13 cellular contexts compared by ENCODE assay signal in the genomic region with DNA sequence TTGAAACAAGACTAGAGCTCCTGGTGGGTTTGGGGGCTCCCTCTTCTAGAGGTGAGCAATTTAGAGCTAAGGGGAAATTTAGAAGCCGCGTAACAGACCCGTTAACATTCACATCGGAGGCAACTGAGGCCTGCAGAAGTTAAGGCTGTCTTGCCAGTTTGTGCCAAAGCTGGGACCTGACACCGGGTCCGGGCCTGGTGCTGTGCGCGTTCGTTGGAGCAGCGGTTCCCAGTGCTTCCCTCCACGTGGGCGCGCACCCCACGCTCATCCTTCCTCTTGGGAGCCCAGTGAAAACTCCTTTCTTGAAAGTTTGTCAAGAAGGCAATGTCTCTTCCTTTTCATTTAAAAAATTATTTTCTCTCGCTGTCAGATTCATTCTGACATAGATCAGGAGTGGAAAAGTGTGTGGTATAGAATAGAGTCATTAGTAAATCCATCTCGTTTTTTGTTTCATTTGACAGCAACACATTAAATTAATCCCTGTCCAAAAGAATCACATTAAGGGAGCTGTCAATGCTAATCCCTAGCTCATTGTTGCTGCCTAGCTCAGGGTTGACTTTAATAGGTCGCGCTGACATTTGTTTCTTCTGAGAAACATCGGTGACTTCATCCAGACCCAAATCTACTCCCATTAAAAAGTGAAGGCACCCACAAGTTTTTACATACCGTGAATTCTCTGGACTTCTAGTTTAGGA. TPM values are rescaled to one million over a fixed set of nuclear protein-coding genes. Genes with fewer than 3 reads are reported as not detected.
DNase-seq lines count a peak whose midpoint lies in the region; ATAC-seq, FAIRE-seq and TF ChIP-seq lines count a peak whose summit lies in the region.
"Had no signal": no experiment of that assay in that cellular context is flagged by ENCODE, and none has a peak within 500 bp of the region (broad histone marks: within the 10 kb centered on the region; RNA-seq: fewer than 3 reads in every experiment).

No MANE protein-coding gene starts in this region.

- H3K9me3 ChIP-seq in K562 (replicated peaks; ENCODE audit: control insufficient read depth, insufficient read depth, low read depth, low read length) (no peaks in the 10 kb centered on the region), MM.1S (replicated peaks; ENCODE audit: insufficient read depth, low read length) (no peaks in the 10 kb centered on the region)
- H3K9me3 ChIP-seq: BE2C, sigmoid colon had no signal

- peaks cover 2 to 16% of the 10 kb centered on the region in 2 experiments; a peak in 2 of 5 replicates for H3K4me1 ChIP-seq in K562 (replicated peaks in 1 of 2; ENCODE audit: control insufficient read depth in 2 of 2, insufficient read depth in 2 of 2, low read length in 2 of 2)
- H3K4me1 ChIP-seq in MM.1S (ENCODE audit: low read length) = no peaks in the 10 kb centered on the region
- H3K4me1 ChIP-seq: BE2C had no signal

- H3K27ac Mint-ChIP-seq in naive thymus-derived CD8-positive, alpha-beta T cell = no peak overlapping the region

- H3K9me1 ChIP-seq in K562 (ENCODE audit: control insufficient read depth, insufficient read depth, low read length) = no peaks in the 10 kb centered on the region

- in situ Hi-C loops in K562 (cut with MboI) = no loop called here

- H3K4me2 ChIP-seq in K562 (ENCODE audit: insufficient read depth, low read length) (no peak overlapping the region), MM.1S (ENCODE audit: low read depth, low read length) (no peak overlapping the region)

- no TSS peak for BruUV-seq in K562 (replicated peaks; lab: Mats Ljungman, UMichigan)

- H3K9me3 Mint-ChIP-seq in naive thymus-derived CD8-positive, alpha-beta T cell = no peaks in the 10 kb centered on the region

- CTCF ChIA-PET in K562 (lab: Yijun Ruan, JAX; ENCODE audit: low intra/inter-chr PET ratio) = no interaction called here

- no peaks in the 10 kb centered on the region for H3K9me2 ChIP-seq in MM.1S (replicated peaks; ENCODE audit: insufficient read depth, low read length)

- FAIRE-seq in K562 (lab: Jason Lieb, UNC) = no peak
- FAIRE-seq: HepG2, islet of Langerhans had no signal

- H3F3A ChIP-seq in MM.1S (ENCODE audit: insufficient read depth, low read length) = no peaks in the 10 kb centered on the region

- 0 out of 2 replicates have a peak overlapping the region, but pooled peaks have one; percentile 88 for H2AFZ ChIP-seq in K562 (ENCODE audit: low read depth, low read length)
- no peak overlapping the region for H2AFZ ChIP-seq in MM.1S (ENCODE audit: low read length)

- POLR2A ChIA-PET in K562 (lab: Yijun Ruan, JAX) = no interaction called here
- POLR2A ChIA-PET in naive thymus-derived CD8-positive, alpha-beta T cell (lab: Charles Lee) = no interaction called here

- no peaks in the 10 kb centered on the region for H4K20me1 ChIP-seq in K562 (replicated peaks; ENCODE audit: control insufficient read depth, insufficient read depth, low read length)
- H4K20me1 ChIP-seq in MM.1S (ENCODE audit: insufficient read depth, low read length) = no peaks in the 10 kb centered on the region

- DNase-seq in Ammon's horn (ENCODE audit: low spot score) (peak; percentile 4), H7 (peak; percentile 49), K562 (ENCODE audit: extremely low read depth in 1 of 4, low spot score in 3 of 4) (no peak), NCI-H446 (lab: John Stamatoyannopoulos, UW) (no peak), NCI-H1436 treated with DMSO at 0.1 percent for 48 hours (lab: John Stamatoyannopoulos, UW) (no peak), MM.1S (no peak)
- DNase-seq in naive thymus-derived CD8-positive, alpha-beta T cell = no peak
- DNase-seq in effector CD8-positive, alpha-beta T cell (lab: John Stamatoyannopoulos, UW) = no peak
- DNase-seq: sigmoid colon had no signal

- no peaks in the 10 kb centered on the region for H3K36me3 Mint-ChIP-seq in naive thymus-derived CD8-positive, alpha-beta T cell

- TF ChIP-seq RAD21 in K562 (CRISPR knock-in tag; conservative IDR thresholded peaks at IDR 0.05 in 1 of 2, IDR thresholded peaks at IDR 0.05 in 1 of 2) = no peak

- no peak overlapping the region; the same call in 1 of the 2 replicates for H3K4me3 ChIP-seq in H7 (ENCODE audit: insufficient read depth, low read depth, low read length)
- no peak overlapping the region for H3K4me3 ChIP-seq in K562
- H3K4me3 ChIP-seq in MM.1S (ENCODE audit: low read length) = no peak overlapping the region

- no peak for TF ChIP-seq EP300 in K562 (IDR thresholded peaks at IDR 0.05; ENCODE audit: low read length)

- H3K27me3 ChIP-seq in H7 (ENCODE audit: control insufficient read depth, insufficient read depth, low read length) = peaks cover 2% of the 10 kb centered on the region; the same call in 1 of the 2 replicates
- H3K27me3 ChIP-seq in K562 (ENCODE audit: control insufficient read depth in 2 of 2, insufficient read depth in 2 of 2, low read length in 2 of 2) = peaks cover 7 to 19% of the 10 kb centered on the region in 2 experiments; a peak in 4 of 5 replicates
- H3K27me3 ChIP-seq in MM.1S (replicated peaks; ENCODE audit: insufficient read depth, low read length) = no peaks in the 10 kb centered on the region

- WGBS in K562 (ENCODE audit: insufficient coverage, low coverage, missing lambda C conversion rate) = 65% methylated on average over 20 of the region's 20 CpGs

- H3K9ac ChIP-seq in K562 (ENCODE audit: insufficient read depth in 1 of 2, low read depth in 2 of 2, low read length in 2 of 2) (no peak overlapping the region), MM.1S (ENCODE audit: low read length) (no peak overlapping the region)

- no peak for TF ChIP-seq POLR2A in K562 (conservative IDR thresholded peaks at IDR 0.05)

- intact Hi-C loops in K562 (cut with micrococcal nuclease) = no loop called here

- H3K27me3 Mint-ChIP-seq in naive thymus-derived CD8-positive, alpha-beta T cell = peaks cover 25 to 71% (median 53%) of the 10 kb centered on the region in 5 donors

- peaks cover 11 to 20% (median 14%) of the 10 kb centered on the region in 4 donors for H3K4me1 Mint-ChIP-seq in naive thymus-derived CD8-positive, alpha-beta T cell

- H3K4me3 Mint-ChIP-seq in naive thymus-derived CD8-positive, alpha-beta T cell = peak overlapping the region in 8 of 10 donors; percentile 23 to 93 (median 63)

- H3K36me3 ChIP-seq in H7 (replicated peaks; ENCODE audit: control insufficient read depth, insufficient read depth, low read length) (no peaks in the 10 kb centered on the region), K562 (ENCODE audit: control insufficient read depth, insufficient read depth, low read length) (no peaks in the 10 kb centered on the region), MM.1S (replicated peaks; ENCODE audit: insufficient read depth, low read length) (no peaks in the 10 kb centered on the region)
- H3K36me3 ChIP-seq: BE2C, sigmoid colon had no signal

- H3K79me2 ChIP-seq in K562 (ENCODE audit: control insufficient read depth, insufficient read depth, low read length) (no peaks in the 10 kb centered on the region), MM.1S (ENCODE audit: low read length) (no peaks in the 10 kb centered on the region)

- TF ChIP-seq CTCF in K562 (IDR thresholded peaks at IDR 0.05 in 2 of 3, conservative IDR thresholded peaks at IDR 0.05 in 1 of 3; ENCODE audit: insufficient read depth in 2 of 3, low read depth in 1 of 3, low read length in 3 of 3) = no peak
- TF ChIP-seq CTCF in MM.1S (IDR thresholded peaks at IDR 0.05; ENCODE audit: low read length) = no peak

- H3K27ac ChIP-seq in K562 (ENCODE audit: extremely low read depth, low read depth, low read length) = no peak overlapping the region
- H3K27ac ChIP-seq in MM.1S (ENCODE audit: low read length) = no peak overlapping the region

- ATAC-seq in K562 = no peak
- no peak for ATAC-seq in naive thymus-derived CD8-positive, alpha-beta T cell
- ATAC-seq: HCT116 had no signal

TF ChIP-seq in K562, 482 proteins besides CTCF, POLR2A, EP300 and RAD21 (continues in another document):
- TF ChIP-seq MYBL2 (IDR thresholded peaks at IDR 0.05; ENCODE audit: low read depth) (no peak), MYBL2 (CRISPR knock-in tag; IDR thresholded peaks at IDR 0.05; ENCODE audit: borderline replicate concordance) (no peak), TBL1XR1 (IDR thresholded peaks at IDR 0.05; ENCODE audit: low read length in 2 of 2) (no peak)
- TF ChIP-seq, protein P1, sequence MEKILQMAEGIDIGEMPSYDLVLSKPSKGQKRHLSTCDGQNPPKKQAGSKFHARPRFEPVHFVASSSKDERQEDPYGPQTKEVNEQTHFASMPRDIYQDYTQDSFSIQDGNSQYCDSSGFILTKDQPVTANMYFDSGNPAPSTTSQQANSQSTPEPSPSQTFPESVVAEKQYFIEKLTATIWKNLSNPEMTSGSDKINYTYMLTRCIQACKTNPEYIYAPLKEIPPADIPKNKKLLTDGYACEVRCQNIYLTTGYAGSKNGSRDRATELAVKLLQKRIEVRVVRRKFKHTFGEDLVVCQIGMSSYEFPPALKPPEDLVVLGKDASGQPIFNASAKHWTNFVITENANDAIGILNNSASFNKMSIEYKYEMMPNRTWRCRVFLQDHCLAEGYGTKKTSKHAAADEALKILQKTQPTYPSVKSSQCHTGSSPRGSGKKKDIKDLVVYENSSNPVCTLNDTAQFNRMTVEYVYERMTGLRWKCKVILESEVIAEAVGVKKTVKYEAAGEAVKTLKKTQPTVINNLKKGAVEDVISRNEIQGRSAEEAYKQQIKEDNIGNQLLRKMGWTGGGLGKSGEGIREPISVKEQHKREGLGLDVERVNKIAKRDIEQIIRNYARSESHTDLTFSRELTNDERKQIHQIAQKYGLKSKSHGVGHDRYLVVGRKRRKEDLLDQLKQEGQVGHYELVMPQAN (IDR thresholded peaks at IDR 0.05; ENCODE audit: borderline replicate concordance) = no peak

RNA-seq across cellular contexts. Expression of a gene that starts 25.3 kb away (rescaled TPM):
- total RNA-seq in H7 (2014; rRNA removed; shearing (Covaris generic)) = 35.2 and 46.8 TPM in 2 replicates
- total RNA-seq in K562 (2011; cell fraction: chromatin; rRNA removed; ENCODE audit: low replicate concordance) = 22.3 and 75.1 TPM in 2 replicates
- total RNA-seq in K562 (2011; cell fraction: nucleolus; rRNA removed) = 9.3 and 14.2 TPM in 2 replicates
- 28.4 and 48.1 TPM in 2 replicates for total RNA-seq in K562 (2011; cell fraction: nucleoplasm; rRNA removed)
- total RNA-seq in K562 (2014; rRNA removed) (23.3 and 25.2 TPM in 2 replicates), K562 (2014; rRNA removed; fragmentation: Illumina TruSeq; extraction: Trizol) (48.9 and 56.3 TPM in 2 replicates), K562 (2015; rRNA removed; fragmentation: Illumina TruSeq; extraction: Trizol) (47.4 and 49.2 TPM in 2 replicates), K562 (2021) (33.2 and 34.8 TPM in 2 replicates)
- polyA plus RNA-seq in K562 (2011; rRNA removed) (46.7 and 60.9 TPM in 2 replicates), K562 (2014; fragmentation: Illumina TruSeq; extraction: Trizol) (36.9 and 45.2 TPM in 2 replicates), K562 (2014; fragmentation: Nextera tagmentation; extraction: Ambion mirVana) (10 to 100 TPM; 13.4 to 13.8 TPM), K562 (2014; rRNA removed) (29.9 and 34.8 TPM in 2 replicates)
- polyA plus RNA-seq in K562 (2011; cell fraction: cytosol; rRNA removed) = 16.7 and 25.3 TPM in 2 replicates
- polyA plus RNA-seq in K562 (2011; cell fraction: nucleus; rRNA removed) = 61.7 and 83.1 TPM in 2 replicates
- polyA plus RNA-seq in K562 (2012) = 25.5 and 26.3 TPM in 2 replicates
- 63.0 and 70.9 TPM in 2 replicates for polyA minus RNA-seq in K562 (2011; rRNA and poly(A)+ RNA removed)
- 18.9 and 26.1 TPM in 2 replicates for polyA minus RNA-seq in K562 (2011; cell fraction: cytosol; rRNA and poly(A)+ RNA removed)
- polyA minus RNA-seq in K562 (2011; cell fraction: nucleus; rRNA and poly(A)+ RNA removed) = 47.1 and 74.0 TPM in 2 replicates
- total RNA-seq in naive thymus-derived CD8-positive, alpha-beta T cell = 10 to 100 TPM; 27.0 to 29.3 TPM
- polyA plus RNA-seq in naive thymus-derived CD8-positive, alpha-beta T cell = 10 to 100 TPM; 12.9 to 21.1 (median 18.3) TPM

Comparison
In these comparisons a context has a peak if more than half of its experiments do, and no peak if none do; other contexts are left out.
1. DNase-seq: peak in Ammon's horn (single experiment) and H7 (single experiment); none in K562 (0 of 4), naive thymus-derived CD8-positive, alpha-beta T cell (0 of 10), NCI-H446 (0 of 2), effector CD8-positive, alpha-beta T cell (single experiment), NCI-H1436 treated with DMSO at 0.1 percent for 48 hours (single experiment) and MM.1S (single experiment).